8 cellular contexts compared by ENCODE assay signal in the genomic region with DNA sequence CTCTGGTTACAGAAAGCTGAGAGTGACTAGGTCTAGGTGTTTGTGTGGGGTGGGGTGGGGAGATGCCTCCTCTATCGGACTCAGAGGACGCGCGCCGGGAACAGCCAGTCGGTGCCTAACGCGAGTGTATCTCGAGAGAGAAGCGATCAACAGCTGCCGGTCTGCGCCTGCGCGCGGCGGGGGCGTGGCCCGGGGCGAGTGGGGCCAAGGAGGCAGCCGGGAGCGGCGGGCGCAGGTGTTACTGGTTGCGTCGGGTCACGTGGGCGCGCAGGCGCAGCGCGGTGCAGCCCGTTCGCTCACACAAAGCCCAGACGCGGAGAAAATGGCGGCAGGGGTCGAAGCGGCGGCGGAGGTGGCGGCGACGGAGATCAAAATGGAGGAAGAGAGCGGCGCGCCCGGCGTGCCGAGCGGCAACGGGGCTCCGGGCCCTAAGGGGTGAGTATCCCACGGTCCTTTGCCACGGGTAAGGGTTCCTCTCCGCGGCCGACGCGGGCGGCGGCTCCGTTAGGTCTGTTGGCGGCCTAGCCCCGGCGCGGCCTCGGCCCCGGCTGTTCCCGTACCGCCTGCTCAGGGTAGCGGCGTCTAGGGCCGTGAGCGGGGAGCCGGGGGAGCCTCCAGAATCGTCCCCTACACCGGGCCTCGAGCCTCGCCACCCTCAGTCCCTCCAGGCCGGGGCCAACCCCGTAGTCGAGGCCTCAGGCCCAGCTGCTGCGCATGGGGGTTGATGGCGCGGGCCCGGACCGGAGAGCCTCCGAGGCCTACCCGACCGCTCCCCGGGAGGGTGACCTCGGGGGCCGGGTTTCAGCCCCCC. TPM values are rescaled to one million over a fixed set of nuclear protein-coding genes. Genes with fewer than 3 reads are reported as not detected.
A peak's percentile ranks its signal among the peaks of the same experiment; 100 is the strongest.
DNase-seq lines count a peak whose midpoint lies in the region; ATAC-seq, FAIRE-seq and TF ChIP-seq lines count a peak whose summit lies in the region.

Gene HNRNPM (plus strand): TSS at position 299 of the 811 bp plus-strand sequence. CDS start 24 bp downstream, at position 323.

- peak within 1 kb of the TSS; percentile 93 to 99 (median 99) for H3K4me3 ChIP-seq in HepG2 (replicated peaks in 1 of 3; ENCODE audit: insufficient read depth in 1 of 3, low read depth in 2 of 3, low read length in 3 of 3)

- peaks cover 70% of the 10 kb centered on the region for H3K4me1 ChIP-seq in HepG2 (ENCODE audit: insufficient read depth, low read length)

- H2AFZ ChIP-seq in HepG2 (ENCODE audit: low read length) = no peak within 1 kb of the TSS

- peaks cover 50% of the 10 kb centered on the region for H3K79me2 ChIP-seq in HepG2 (ENCODE audit: insufficient read depth, low read length)

- in situ Hi-C loops in HepG2 (cut with HindIII; ENCODE audit: extremely low pct_ligation_motif_present, low pct_unique_long_range_greater_than_20kb) = no loop called here

- H3K9me3 ChIP-seq in HepG2 (ENCODE audit: low read length) = no peaks in the 10 kb centered on the region

- peak; percentile 73 for FAIRE-seq in HepG2 (lab: Jason Lieb, UNC)

- peak within 1 kb of the TSS; percentile 100 for H3K9ac ChIP-seq in HepG2 (ENCODE audit: insufficient read depth, low read depth, low read length)

- H3K36me3 ChIP-seq in HepG2 (replicated peaks in 1 of 2; ENCODE audit: control insufficient read depth in 1 of 2, insufficient read depth in 2 of 2, low read length in 2 of 2) = peaks cover 6 to 10% of the 10 kb centered on the region in 2 experiments; a peak in 4 of 5 replicates

- POLR2A ChIA-PET in HepG2 (lab: Yijun Ruan, JAX) = interaction anchor here (0.7 to 3.6 kb wide), 17 partner anchors 11 to 74 kb away, joined by 3 to 82 read pairs (median 4); partner anchors contain the start of genes MARCHF2, RAB11B and ZNF414

- CTCF ChIA-PET in HepG2 (lab: Yijun Ruan, JAX; ENCODE audit: low intra/inter-chr PET ratio, low total read pairs) = interaction anchor here (0.7 kb wide), 1 partner anchor 11 kb away, joined by 3 read pairs; no protein-coding TSS in a partner anchor

- intact Hi-C loops in HepG2 (cut with micrococcal nuclease; ENCODE audit: unreplicated experiment) = loop anchor here (5.0 to 10.0 kb wide), 2 partner anchors 33 to 90 kb away; partner anchors contain the start of gene MARCHF2

- TF ChIP-seq POLR2A in HepG2 (IDR thresholded peaks at IDR 0.05; ENCODE audit: insufficient read depth in 1 of 2, low read depth in 2 of 2, low read length in 2 of 2) = peak; percentile 75 to 85

- no peaks in the 10 kb centered on the region for H3K27me3 ChIP-seq in HepG2 (ENCODE audit: control insufficient read depth in 1 of 2, insufficient read depth in 2 of 2, low read length in 2 of 2)

- H4K20me1 ChIP-seq in HepG2 (ENCODE audit: insufficient read depth, low read length) = peaks cover 47% of the 10 kb centered on the region

- WGBS in HepG2 (ENCODE audit: low lambda C conversion rate) = under 1% methylated on average over 27 of the region's 93 CpGs

- peak; percentile 38 for TF ChIP-seq RAD21 in HepG2 (CRISPR knock-in tag; IDR thresholded peaks at IDR 0.05)

- peak; percentile 97 for DNase-seq in NCI-H774 (lab: John Stamatoyannopoulos, UW)
- peak; percentile 100 for DNase-seq in activated CD4-positive, alpha-beta T cell treated with anti-CD3 and anti-CD28 coated beads, Interleukin-2, amount 50 U/mL, for 48 hours
- DNase-seq in dermis microvascular lymphatic vessel endothelial cell (ENCODE audit: low read depth in 2 of 2) = peak; percentile 92 to 98
- DNase-seq in HepG2 (ENCODE audit: low spot score) = peak; percentile 95
- peak; percentile 100 for DNase-seq in stimulated activated CD4-positive, alpha-beta T cell treated with anti-CD3 and anti-CD28 coated beads, Interleukin-4, amount 100 ng/mL, for 1 hour

- peak; percentile 76 for ATAC-seq in GM19395 (IDR thresholded peaks at IDR 0.05; ENCODE audit: unreplicated experiment)
- peak; percentile 88 for ATAC-seq in HG03565 (IDR thresholded peaks at IDR 0.05; ENCODE audit: unreplicated experiment)
- peak; percentile 91 for ATAC-seq in HepG2

- H3K4me2 ChIP-seq in HepG2 (ENCODE audit: low read depth, low read length) = peak within 1 kb of the TSS; percentile 92

- TF ChIP-seq EP300 in HepG2 (IDR thresholded peaks at IDR 0.05; ENCODE audit: low read depth in 2 of 2, low read length in 2 of 2) (0 out of 4 replicates have a peak, but pooled peaks of 1 of the 2 experiments have one; percentile 16), HepG2 (CRISPR knock-in tag; IDR thresholded peaks at IDR 0.05; ENCODE audit: borderline replicate concordance) (no peak)

- no peak for TF ChIP-seq CTCF in C4-2B (conservative IDR thresholded peaks at IDR 0.05)
- TF ChIP-seq CTCF in HepG2 (CRISPR knock-in tag; IDR thresholded peaks at IDR 0.05) = 0 out of 2 replicates have a peak, but pooled peaks have one; percentile 2

- peak within 1 kb of the TSS; percentile 99 for H3K27ac ChIP-seq in C4-2B
- peak within 1 kb of the TSS; percentile 95 for H3K27ac ChIP-seq in HepG2 (ENCODE audit: extremely low read length, insufficient read depth, low read length)

- BruUV-seq in HepG2 (replicated peaks; lab: Mats Ljungman, UMichigan) = no TSS peak

TF ChIP-seq in HepG2, 621 proteins besides CTCF, POLR2A, EP300 and RAD21 (continues in another document):
- TF ChIP-seq ZNF580 (CRISPR knock-in tag; IDR thresholded peaks at IDR 0.05; ENCODE audit: borderline replicate concordance, low read depth) (peak; percentile 33; the same call in 1 of the 2 replicates), ZNF33A (CRISPR knock-in tag; IDR thresholded peaks at IDR 0.05; ENCODE audit: borderline replicate concordance) (no peak), ZNF883 (CRISPR knock-in tag; IDR thresholded peaks at IDR 0.05; ENCODE audit: not compliant biosample characterization) (peak; percentile 80), ZNF143 (CRISPR knock-in tag; IDR thresholded peaks at IDR 0.05) (peak; percentile 73), XBP1 (CRISPR knock-in tag; IDR thresholded peaks at IDR 0.05) (peak; percentile 44; the same call in 1 of the 2 replicates), MAFG (CRISPR knock-in tag; IDR thresholded peaks at IDR 0.05) (no peak; the same call in 1 of the 2 replicates), HNRNPL (IDR thresholded peaks at IDR 0.05; ENCODE audit: low read depth, low read length) (no peak), MIXL1 (CRISPR knock-in tag; IDR thresholded peaks at IDR 0.05) (no peak), ZNF792 (CRISPR knock-in tag; IDR thresholded peaks at IDR 0.05) (no peak), ZNF232 (CRISPR knock-in tag; IDR thresholded peaks at IDR 0.05; ENCODE audit: borderline replicate concordance) (peak; percentile 65; the same call in 1 of the 2 replicates), BRD4 (CRISPR knock-in tag; IDR thresholded peaks at IDR 0.05) (peak; percentile 90), ZNF670 (CRISPR knock-in tag; IDR thresholded peaks at IDR 0.05; ENCODE audit: borderline replicate concordance) (no peak; the same call in 1 of the 2 replicates)
- TF ChIP-seq, protein P1, sequence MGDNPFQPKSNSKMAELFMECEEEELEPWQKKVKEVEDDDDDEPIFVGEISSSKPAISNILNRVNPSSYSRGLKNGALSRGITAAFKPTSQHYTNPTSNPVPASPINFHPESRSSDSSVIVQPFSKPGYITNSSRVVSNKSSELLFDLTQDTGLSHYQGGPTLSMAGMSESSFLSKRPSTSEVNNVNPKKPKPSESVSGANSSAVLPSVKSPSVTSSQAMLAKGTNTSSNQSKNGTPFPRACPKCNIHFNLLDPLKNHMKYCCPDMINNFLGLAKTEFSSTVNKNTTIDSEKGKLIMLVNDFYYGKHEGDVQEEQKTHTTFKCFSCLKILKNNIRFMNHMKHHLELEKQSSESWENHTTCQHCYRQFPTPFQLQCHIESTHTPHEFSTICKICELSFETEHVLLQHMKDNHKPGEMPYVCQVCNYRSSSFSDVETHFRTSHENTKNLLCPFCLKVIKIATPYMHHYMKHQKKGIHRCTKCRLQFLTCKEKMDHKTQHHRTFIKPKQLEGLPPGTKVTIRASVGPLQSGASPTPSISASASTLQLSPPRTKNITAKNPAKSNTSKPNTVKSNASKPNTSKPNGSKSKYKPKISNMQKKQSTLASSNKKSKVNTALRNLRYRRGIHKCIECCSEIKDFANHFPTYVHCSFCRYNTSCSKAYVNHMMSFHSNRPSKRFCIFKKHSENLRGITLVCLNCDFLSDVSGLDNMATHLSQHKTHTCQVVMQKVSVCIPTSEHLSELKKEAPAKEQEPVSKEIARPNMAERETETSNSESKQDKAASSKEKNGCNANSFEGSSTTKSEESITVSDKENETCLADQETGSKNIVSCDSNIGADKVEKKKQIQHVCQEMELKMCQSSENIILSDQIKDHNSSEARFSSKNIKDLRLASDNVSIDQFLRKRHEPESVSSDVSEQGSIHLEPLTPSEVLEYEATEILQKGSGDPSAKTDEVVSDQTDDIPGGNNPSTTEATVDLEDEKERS (CRISPR knock-in tag; IDR thresholded peaks at IDR 0.05) = no peak

RNA-seq across cellular contexts. Expression of gene HNRNPM, which starts in this region (rescaled TPM):
- total RNA-seq in dermis microvascular lymphatic vessel endothelial cell = 68.3 and 70.3 TPM in 2 replicates
- total RNA-seq in HepG2 (2016; rRNA removed; fragmentation: Illumina TruSeq; extraction: Trizol) = 102 and 144 TPM in 2 replicates
- 28.1 and 31.3 TPM in 2 replicates for total RNA-seq in HepG2 (2016; cell fraction: cytosol; rRNA removed; fragmentation: Illumina TruSeq; extraction: Trizol; ENCODE audit: low read depth)
- total RNA-seq in HepG2 (2016; cell fraction: insoluble cytoplasmic fraction; rRNA removed; fragmentation: Illumina TruSeq; extraction: Trizol) = 105 and 130 TPM in 2 replicates
- 29.6 and 34.4 TPM in 2 replicates for total RNA-seq in HepG2 (2016; cell fraction: membrane; rRNA removed; fragmentation: Illumina TruSeq; extraction: Trizol)
- total RNA-seq in HepG2 (2016; cell fraction: nucleus; rRNA removed; fragmentation: Illumina TruSeq; extraction: Trizol) = 79.0 and 100 TPM in 2 replicates
- 53.7 and 56.7 TPM in 2 replicates for polyA plus RNA-seq in HepG2 (2011; rRNA removed)
- polyA plus RNA-seq in HepG2 (2011; cell fraction: cytosol; rRNA removed) = 57.0 and 126 TPM in 2 replicates
- 114 and 125 TPM in 2 replicates for polyA plus RNA-seq in HepG2 (2011; cell fraction: nucleus; rRNA removed)
- polyA plus RNA-seq in HepG2 (2012) = 107 and 138 TPM in 2 replicates
- polyA plus RNA-seq in HepG2 (2016; cell fraction: cytosol; fragmentation: Illumina TruSeq; extraction: Trizol; ENCODE audit: low read depth) = 12.0 and 13.3 TPM in 2 replicates
- polyA plus RNA-seq in HepG2 (2016; cell fraction: insoluble cytoplasmic fraction; fragmentation: Illumina TruSeq; extraction: Trizol; ENCODE audit: low read depth) = 244 and 309 TPM in 2 replicates
- 17.6 and 27.0 TPM in 2 replicates for polyA plus RNA-seq in HepG2 (2016; cell fraction: membrane; fragmentation: Illumina TruSeq; extraction: Trizol; ENCODE audit: low read depth)
- polyA plus RNA-seq in HepG2 (2016; cell fraction: nucleus; fragmentation: Illumina TruSeq; extraction: Trizol; ENCODE audit: insufficient read depth, low read depth) = 181 and 202 TPM in 2 replicates
- polyA minus RNA-seq in HepG2 (2011; rRNA and poly(A)+ RNA removed; ENCODE audit: low replicate concordance) = 64.5 and 120 TPM in 2 replicates
- 53.3 and 60.8 TPM in 2 replicates for polyA minus RNA-seq in HepG2 (2011; cell fraction: cytosol; rRNA and poly(A)+ RNA removed)
- polyA minus RNA-seq in HepG2 (2011; cell fraction: nucleus; rRNA and poly(A)+ RNA removed) = 85.2 and 90.0 TPM in 2 replicates

Comparison
In these comparisons a context has a peak if more than half of its experiments do, and no peak if none do; other contexts are left out.
1. Peak in every context shown above with its lines: DNase-seq, ATAC-seq, H3K4me3 ChIP-seq and H3K27ac ChIP-seq.